28 cellular contexts compared by ENCODE assay signal in genomic region chr1:204562075-204562990, GRCh38. TPM values are rescaled to one million over a fixed set of nuclear protein-coding genes. Genes with fewer than 3 reads are reported as not detected.
DNase-seq lines count a peak whose midpoint lies in the region; ATAC-seq, FAIRE-seq and TF ChIP-seq lines count a peak whose summit lies in the region.
"Had no signal": no experiment of that assay in that cellular context is flagged by ENCODE, and none has a peak within 500 bp of the region (broad histone marks: within the 10 kb centered on the region; RNA-seq: fewer than 3 reads in every experiment).

No MANE protein-coding gene starts in this region.

- H3K27ac ChIP-seq in astrocyte (ENCODE audit: low read depth, low read length) (no peak overlapping the region), neural progenitor cell (no peak overlapping the region)
- H3K27ac ChIP-seq: A549, HL-60 had no signal

- TF ChIP-seq CTCF in astrocyte (IDR thresholded peaks at IDR 0.05; ENCODE audit: insufficient read depth, low read depth, low read length) = no peak
- TF ChIP-seq CTCF in neural progenitor cell (IDR thresholded peaks at IDR 0.05) = no peak

- no peak overlapping the region for H3K4me3 Mint-ChIP-seq in activated T-cell treated with anti-CD3 and anti-CD28 coated beads, Interleukin-2, amount 50 U/mL, for 24 hours
- H3K4me3 Mint-ChIP-seq in astrocyte (ENCODE audit: unreplicated experiment) (no peak overlapping the region), neural progenitor cell (no peak overlapping the region)
- H3K4me3 Mint-ChIP-seq: activated CD8-positive, alpha-beta memory T cell treated with anti-CD3 and anti-CD28 coated beads, Interleukin-2, amount 10 ng/mL, durations not matched to agents 7 days and 5 days; GM23338; HFFc6; stimulated activated naive B cell treated with anti-CD40 and anti-IgM and Interleukin-4, amounts not matched to agents 10 μg/mL and 1 μg/mL and 100 μg/mL, for 72 hours had no signal

- H3K4me1 ChIP-seq in astrocyte (ENCODE audit: insufficient read depth, low read length) (no peaks in the 10 kb centered on the region), neural progenitor cell (peaks cover 13% of the 10 kb centered on the region)

- peak; percentile 22 for DNase-seq in activated T-cell treated with anti-CD3 and anti-CD28 coated beads, Interleukin-2, amount 50 U/mL, for 24 hours
- no peak for DNase-seq in activated T-cell treated with anti-CD3 and anti-CD28 coated beads, Interleukin-2, amount 50 U/mL, for 48 hours
- peak; percentile 67 for DNase-seq in ELF-1 (ENCODE audit: low read depth, low spot score)
- no peak for DNase-seq in astrocyte (ENCODE audit: low read depth)
- no peak for DNase-seq in neural progenitor cell (ENCODE audit: low spot score)
- DNase-seq in ACHN = no peak
- DNase-seq in H4 (ENCODE audit: low spot score) = no peak
- DNase-seq: activated CD8-positive, alpha-beta memory T cell treated with anti-CD3 and anti-CD28 coated beads, Interleukin-2, amount 10 ng/mL, durations not matched to agents 7 days and 5 days; activated naive CD8-positive, alpha-beta T cell treated with anti-CD3 and anti-CD28 coated beads, Interleukin-2, amount 10 ng/mL, durations not matched to agents 7 days and 5 days; COR-L47; HFFc6; hypothalamus; Kasumi-1; mesendoderm; MV-4-11; NCI-H1436 treated with DMSO at 0.1 percent for 48 hours; NCI-H2107; NCI-H748 treated with DMSO at 0.1 percent for 48 hours; RPMI8226; stimulated activated CD4-positive, alpha-beta T cell treated with anti-CD3 and anti-CD28 coated beads, Interleukin-4, amount 100 ng/mL, for 4 hours; stimulated activated naive B cell treated with anti-CD40 and anti-IgM and Interleukin-4, amounts not matched to agents 10 μg/mL and 1 μg/mL and 100 μg/mL, for 72 hours; T-helper 1 cell had no signal

- no peak for FAIRE-seq in astrocyte (lab: Jason Lieb, UNC)
- FAIRE-seq: A549, GM12892 had no signal

- H3K79me2 ChIP-seq in astrocyte (ENCODE audit: insufficient read depth, low read length) (no peaks in the 10 kb centered on the region), neural progenitor cell (ENCODE audit: low read depth) (no peaks in the 10 kb centered on the region)

- H3K9me3 Mint-ChIP-seq in activated T-cell treated with anti-CD3 and anti-CD28 coated beads, Interleukin-2, amount 50 U/mL, for 24 hours = no peaks in the 10 kb centered on the region
- H3K9me3 Mint-ChIP-seq in astrocyte (ENCODE audit: unreplicated experiment) = no peaks in the 10 kb centered on the region
- H3K9me3 Mint-ChIP-seq in neural progenitor cell = no peaks in the 10 kb centered on the region
- H3K9me3 Mint-ChIP-seq: activated naive CD8-positive, alpha-beta T cell treated with anti-CD3 and anti-CD28 coated beads, Interleukin-2, amount 10 ng/mL, durations not matched to agents 7 days and 5 days; GM23338; HFFc6; stimulated activated naive B cell treated with anti-CD40 and anti-IgM and Interleukin-4, amounts not matched to agents 10 μg/mL and 1 μg/mL and 100 μg/mL, for 72 hours had no signal

- peaks cover 9% of the 10 kb centered on the region for H4K20me1 ChIP-seq in astrocyte (ENCODE audit: insufficient read depth, low read length)
- H4K20me1 ChIP-seq in neural progenitor cell (ENCODE audit: low read depth) = peaks cover 5% of the 10 kb centered on the region

- H3K9me3 ChIP-seq in astrocyte (ENCODE audit: insufficient read depth, low read depth, low read length) (no peaks in the 10 kb centered on the region), neural progenitor cell (ENCODE audit: low read depth) (no peaks in the 10 kb centered on the region)
- H3K9me3 ChIP-seq: A549 had no signal

- peaks cover 14% of the 10 kb centered on the region for H3F3A ChIP-seq in neural progenitor cell (ENCODE audit: low read depth)

- in situ Hi-C loops in ACHN (cut with HindIII; ENCODE audit: low pct_ligation_motif_present, low pct_unique_long_range_greater_than_20kb, low sequenced_read_pairs) = no loop called here

- peaks cover 55% of the 10 kb centered on the region for H3K4me1 Mint-ChIP-seq in activated T-cell treated with anti-CD3 and anti-CD28 coated beads, Interleukin-2, amount 50 U/mL, for 24 hours (ENCODE audit: low read depth)
- peaks cover 31% of the 10 kb centered on the region for H3K4me1 Mint-ChIP-seq in astrocyte (ENCODE audit: low read depth, unreplicated experiment)
- H3K4me1 Mint-ChIP-seq in neural progenitor cell = peaks cover 17% of the 10 kb centered on the region

- H3K27me3 Mint-ChIP-seq in activated T-cell treated with anti-CD3 and anti-CD28 coated beads, Interleukin-2, amount 50 U/mL, for 24 hours = no peaks in the 10 kb centered on the region
- H3K27me3 Mint-ChIP-seq in astrocyte (ENCODE audit: low read depth, unreplicated experiment) = no peaks in the 10 kb centered on the region
- H3K27me3 Mint-ChIP-seq in neural progenitor cell (ENCODE audit: insufficient read depth, low read depth) = peaks cover 2% of the 10 kb centered on the region
- H3K27me3 Mint-ChIP-seq: activated CD8-positive, alpha-beta memory T cell treated with anti-CD3 and anti-CD28 coated beads, Interleukin-2, amount 10 ng/mL, durations not matched to agents 7 days and 5 days; activated naive CD8-positive, alpha-beta T cell treated with anti-CD3 and anti-CD28 coated beads, Interleukin-2, amount 10 ng/mL, durations not matched to agents 7 days and 5 days; stimulated activated naive B cell treated with anti-CD40 and anti-IgM and Interleukin-4, amounts not matched to agents 10 μg/mL and 1 μg/mL and 100 μg/mL, for 72 hours had no signal

- no peak overlapping the region for H2AFZ ChIP-seq in astrocyte (ENCODE audit: low read depth, low read length)
- no peak overlapping the region for H2AFZ ChIP-seq in neural progenitor cell (replicated peaks)
- H2AFZ ChIP-seq: GM23338 had no signal

- peaks cover 62% of the 10 kb centered on the region for H3K36me3 Mint-ChIP-seq in activated T-cell treated with anti-CD3 and anti-CD28 coated beads, Interleukin-2, amount 50 U/mL, for 24 hours (ENCODE audit: low read depth)
- H3K36me3 Mint-ChIP-seq in astrocyte (ENCODE audit: low read depth, unreplicated experiment) (peaks cover 6% of the 10 kb centered on the region), neural progenitor cell (no peaks in the 10 kb centered on the region)

- no peaks in the 10 kb centered on the region for H3K36me3 ChIP-seq in astrocyte (ENCODE audit: insufficient read depth, low read length)
- no peaks in the 10 kb centered on the region for H3K36me3 ChIP-seq in neural progenitor cell

- H3K27me3 ChIP-seq in astrocyte (ENCODE audit: insufficient read depth, low read length) (no peaks in the 10 kb centered on the region), neural progenitor cell (no peaks in the 10 kb centered on the region)

- H3K9ac ChIP-seq in astrocyte (ENCODE audit: low read length) = no peak overlapping the region
- peak overlapping the region; percentile 14 for H3K9ac ChIP-seq in neural progenitor cell

- no peak overlapping the region for H3K4me3 ChIP-seq in astrocyte (ENCODE audit: insufficient read depth, low read depth, low read length)
- H3K4me3 ChIP-seq in neural progenitor cell = no peak overlapping the region
- H3K4me3 ChIP-seq: A549, GM23338 had no signal

- H3K4me2 ChIP-seq in astrocyte (ENCODE audit: low read length) = no peak overlapping the region
- no peak overlapping the region for H3K4me2 ChIP-seq in neural progenitor cell
- H3K4me2 ChIP-seq: A549, GM23338 had no signal

- no peak for ATAC-seq in HG02623 (IDR thresholded peaks at IDR 0.05; ENCODE audit: unreplicated experiment)
- ATAC-seq: A549; activated CD8-positive, alpha-beta memory T cell treated with anti-CD3 and anti-CD28 coated beads, Interleukin-2, amount 10 ng/mL, durations not matched to agents 7 days and 5 days; GM23338; left lobe of liver; stimulated activated naive B cell treated with anti-CD40 and anti-IgM and Interleukin-4, amounts not matched to agents 10 μg/mL and 1 μg/mL and 100 μg/mL, for 72 hours had no signal

- H3K27ac Mint-ChIP-seq in activated T-cell treated with anti-CD3 and anti-CD28 coated beads, Interleukin-2, amount 50 U/mL, for 24 hours = peak overlapping the region; percentile 66
- peak overlapping the region; percentile 16 for H3K27ac Mint-ChIP-seq in astrocyte (ENCODE audit: unreplicated experiment)
- no peak overlapping the region for H3K27ac Mint-ChIP-seq in neural progenitor cell
- H3K27ac Mint-ChIP-seq: GM23338, HFFc6 had no signal

RNA-seq across cellular contexts. Expression of gene MDM4, which starts 46.1 kb away (rescaled TPM):
- total RNA-seq in astrocyte (38.5 and 41.1 TPM in 2 replicates), neural progenitor cell (ENCODE audit: low replicate concordance) (52.0 and 72.9 TPM in 2 replicates)
- 3.6 and 5.9 TPM in 2 replicates for total RNA-seq in H4 (2014; rRNA removed; shearing (Covaris generic))

Comparison
In these comparisons a context has a peak if more than half of its experiments do, and no peak if none do; other contexts are left out.
1. DNase-seq: peak in activated T-cell treated with anti-CD3 and anti-CD28 coated beads, Interleukin-2, amount 50 U/mL, for 24 hours (single experiment) and ELF-1 (single experiment); none in activated T-cell treated with anti-CD3 and anti-CD28 coated beads, Interleukin-2, amount 50 U/mL, for 48 hours (0 of 2), astrocyte (single experiment), neural progenitor cell (single experiment), ACHN (single experiment) and H4 (single experiment).